In the genomic region with DNA sequence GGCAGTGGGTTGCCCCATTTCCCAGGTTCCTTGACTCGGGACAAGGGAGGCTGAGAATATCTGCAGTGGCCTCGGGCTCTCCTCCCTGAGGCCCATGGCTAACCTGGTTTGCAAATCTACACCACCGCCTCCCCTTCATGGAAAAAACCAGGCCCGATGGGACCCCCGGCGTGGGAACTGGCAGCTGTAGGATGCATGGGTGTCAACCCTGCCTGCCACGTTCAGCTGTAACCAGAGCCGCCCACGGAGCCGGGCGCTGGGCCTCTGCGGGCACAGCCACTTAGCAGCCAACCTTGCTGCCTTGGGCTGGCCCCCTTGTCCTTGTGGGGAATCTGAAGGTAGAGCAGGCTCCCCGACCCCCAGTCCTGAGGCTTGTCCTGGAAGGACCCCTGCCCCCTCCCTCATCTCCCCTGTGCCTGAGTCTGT, we compare ENCODE assay signal across 8 cellular contexts. TPM values are rescaled to one million over a fixed set of nuclear protein-coding genes. Genes with fewer than 3 reads are reported as not detected.
DNase-seq lines count a peak whose midpoint lies in the region; ATAC-seq and TF ChIP-seq lines count a peak whose summit lies in the region.

No MANE protein-coding gene starts in this region.

- peak overlapping the region; percentile 76 for H3K18ac ChIP-seq in neuronal stem cell (ENCODE audit: low read length)

- H4K91ac ChIP-seq in neuronal stem cell (ENCODE audit: low read depth, low read length, poor library complexity), result no peak overlapping the region

- no peak for ATAC-seq in HG03571 (IDR thresholded peaks at IDR 0.05; ENCODE audit: unreplicated experiment)

- peaks cover 6% of the 10 kb centered on the region for H3K4me1 Mint-ChIP-seq in endodermal cell

- no peak for DNase-seq in BE2C
- DNase-seq in Karpas-422, result no peak
- no peak for DNase-seq in endodermal cell
- DNase-seq in neuronal stem cell (ENCODE audit: low spot score), result no peak
- DNase-seq in activated CD4-positive, alpha-beta T cell treated with anti-CD3 and anti-CD28 coated beads, Interleukin-2, amount 50 U/mL, for 1 hour, result no peak
- no peak for DNase-seq in NCI-H82 treated with DMSO at 0.1 percent for 48 hours (lab: John Stamatoyannopoulos, UW; ENCODE audit: unreplicated experiment)
- DNase-seq in DMS114 treated with DMSO at 0.1 percent for 48 hours (lab: John Stamatoyannopoulos, UW; ENCODE audit: unreplicated experiment), result no peak

- H3K9me3 ChIP-seq in BE2C, result no peaks in the 10 kb centered on the region
- no peaks in the 10 kb centered on the region for H3K9me3 ChIP-seq in Karpas-422 (ENCODE audit: low read length)
- no peaks in the 10 kb centered on the region for H3K9me3 ChIP-seq in endodermal cell (ENCODE audit: control insufficient read depth, low read length)
- H3K9me3 ChIP-seq in neuronal stem cell (replicated peaks in 1 of 2; ENCODE audit: control insufficient read depth in 2 of 2, insufficient read depth in 1 of 2, low read depth in 1 of 2, low read length in 2 of 2), result no peaks in the 10 kb centered on the region

- H3K36me3 ChIP-seq in BE2C, result no peaks in the 10 kb centered on the region
- H3K36me3 ChIP-seq in Karpas-422 (ENCODE audit: insufficient read depth, low read length), result no peaks in the 10 kb centered on the region
- H3K36me3 ChIP-seq in endodermal cell (ENCODE audit: control insufficient read depth, insufficient read depth, low read length), result no peaks in the 10 kb centered on the region
- H3K36me3 ChIP-seq in neuronal stem cell (replicated peaks in 1 of 2; ENCODE audit: control insufficient read depth in 2 of 2, insufficient read depth in 2 of 2, low read length in 2 of 2), result no peaks in the 10 kb centered on the region

- peak overlapping the region; percentile 67 for H2BK5ac ChIP-seq in neuronal stem cell (ENCODE audit: low read length)

- H2AK5ac ChIP-seq in neuronal stem cell (ENCODE audit: low read depth, low read length), result peak overlapping the region; percentile 80

- peak overlapping the region; percentile 85 for H3K14ac ChIP-seq in neuronal stem cell (ENCODE audit: low read length)

- H2BK120ac ChIP-seq in neuronal stem cell (ENCODE audit: low read depth, low read length), result no peak overlapping the region

- peak overlapping the region; percentile 68 for H3K4me3 Mint-ChIP-seq in endodermal cell

- H3K9me3 Mint-ChIP-seq in endodermal cell, result no peaks in the 10 kb centered on the region

- H3K4me3 ChIP-seq in BE2C (ENCODE audit: low read depth, low read length), result peak overlapping the region; percentile 75
- peak overlapping the region; percentile 71; the same call in 1 of the 2 replicates for H3K4me3 ChIP-seq in Karpas-422 (ENCODE audit: low read length)
- H3K4me3 ChIP-seq in endodermal cell (ENCODE audit: low read length), result no peak overlapping the region
- peak overlapping the region in 1 of 2 donors; percentile 77 for H3K4me3 ChIP-seq in neuronal stem cell (ENCODE audit: low read length in 2 of 2)

- H3K36me3 Mint-ChIP-seq in endodermal cell (ENCODE audit: low read depth), result no peaks in the 10 kb centered on the region

- peak overlapping the region; percentile 47 for H3K23ac ChIP-seq in neuronal stem cell (ENCODE audit: low read depth, low read length, poor library complexity)

- H3K27ac ChIP-seq in Karpas-422 (ENCODE audit: low read length), result no peak overlapping the region; the same call in 1 of the 2 replicates
- no peak overlapping the region for H3K27ac ChIP-seq in endodermal cell (ENCODE audit: low read depth, low read length)
- no peak overlapping the region for H3K27ac ChIP-seq in neuronal stem cell (replicated peaks; ENCODE audit: low read length)

- H3K27me3 ChIP-seq in BE2C, result no peaks in the 10 kb centered on the region
- no peaks in the 10 kb centered on the region for H3K27me3 ChIP-seq in Karpas-422 (ENCODE audit: low read length)
- no peaks in the 10 kb centered on the region for H3K27me3 ChIP-seq in endodermal cell (ENCODE audit: control insufficient read depth, insufficient read depth, low read length, poor library complexity, severe bottlenecking)
- H3K27me3 ChIP-seq in neuronal stem cell (ENCODE audit: control insufficient read depth in 3 of 3, insufficient read depth in 3 of 3, low read depth in 1 of 3, low read length in 3 of 3), result peaks cover 0 to 23% (median 0%) of the 10 kb centered on the region in 3 experiments

- H2BK15ac ChIP-seq in neuronal stem cell (ENCODE audit: low read length), result no peak overlapping the region

- TF ChIP-seq CTCF in BE2C (IDR thresholded peaks at IDR 0.05; ENCODE audit: low read depth, low read length) (no peak), endodermal cell (conservative IDR thresholded peaks at IDR 0.05) (no peak)

- H3K4me1 ChIP-seq in BE2C (peaks cover 9% of the 10 kb centered on the region), Karpas-422 (ENCODE audit: low read length) (peaks cover 20% of the 10 kb centered on the region), endodermal cell (ENCODE audit: control insufficient read depth, insufficient read depth, low read length) (peaks cover 3% of the 10 kb centered on the region), neuronal stem cell (ENCODE audit: control insufficient read depth in 2 of 2, insufficient read depth in 1 of 2, low read depth in 1 of 2, low read length in 2 of 2) (peaks cover 8 to 11% of the 10 kb centered on the region in 2 donors)

- H2BK12ac ChIP-seq in neuronal stem cell (ENCODE audit: low read length), result peak overlapping the region; percentile 60

- peak overlapping the region; percentile 65; the same call in 1 of the 2 replicates for H3K9ac ChIP-seq in Karpas-422 (ENCODE audit: low read length)
- H3K9ac ChIP-seq in endodermal cell (ENCODE audit: extremely low read depth, low read length, poor library complexity, severe bottlenecking), result no peak overlapping the region
- H3K9ac ChIP-seq in neuronal stem cell (ENCODE audit: low read depth, low read length, poor library complexity), result no peak overlapping the region

- no peaks in the 10 kb centered on the region for H3K9me2 ChIP-seq in Karpas-422 (replicated peaks; ENCODE audit: insufficient read depth, low read length)

- 91 to 92% methylated on average over 10 to 13 of the region's 13 CpGs for WGBS in endodermal cell (ENCODE audit: insufficient coverage in 1 of 2, insufficient read length in 1 of 2), 2 experiments
- WGBS in neuronal stem cell (ENCODE audit: extremely low coverage in 2 of 2, insufficient read length in 2 of 2, insufficient replicate concordance in 1 of 2), 2 donors, result no CpG with 5 or more reads among the region's 13 CpGs

- peak overlapping the region; percentile 69 for H3K4me2 ChIP-seq in Karpas-422 (ENCODE audit: low read depth, low read length, poor library complexity, severe bottlenecking)
- no peak overlapping the region for H3K4me2 ChIP-seq in neuronal stem cell (ENCODE audit: insufficient read depth, low read length, poor library complexity, severe bottlenecking)

- peaks cover 2% of the 10 kb centered on the region for H3K27me3 Mint-ChIP-seq in endodermal cell (ENCODE audit: insufficient read depth)

- H3K79me1 ChIP-seq in neuronal stem cell (ENCODE audit: low read depth, low read length), result peaks cover 1% of the 10 kb centered on the region

- H4K20me1 ChIP-seq in Karpas-422 (ENCODE audit: insufficient read depth, low read depth, low read length), result peaks cover 22% of the 10 kb centered on the region; the same call in 1 of the 2 replicates

- H2AFZ ChIP-seq in Karpas-422 (ENCODE audit: low read length) (no peak overlapping the region), neuronal stem cell (ENCODE audit: low read length) (no peak overlapping the region)

- no peak overlapping the region for H4K8ac ChIP-seq in neuronal stem cell (ENCODE audit: low read depth, low read length)

- no peak overlapping the region for H3K4ac ChIP-seq in neuronal stem cell (ENCODE audit: low read length)

- H3K79me2 ChIP-seq in Karpas-422 (ENCODE audit: low read length), result no peaks in the 10 kb centered on the region

- H3K27ac Mint-ChIP-seq in endodermal cell, result no peak overlapping the region

RNA-seq across cellular contexts. Expression of a gene that starts 1.6 kb away (rescaled TPM):
- polyA plus RNA-seq in BE2C (2012; ENCODE audit: insufficient read depth, insufficient read length, low read depth), result 52.5 TPM
- total RNA-seq in Karpas-422 (2014; rRNA removed; shearing (Covaris generic); ENCODE audit: low replicate concordance), result 1.4 and 3.7 TPM in 2 replicates
- total RNA-seq in endodermal cell, result 10 to 100 TPM; 11.4 to 13.9 TPM
- polyA plus RNA-seq in endodermal cell (2013, experiment 1 of 2), result 7.5 TPM
- polyA plus RNA-seq in endodermal cell (2013, experiment 2 of 2), result 6.7 TPM
- 2.1 TPM for polyA plus RNA-seq in neuronal stem cell (2013, experiment 1 of 2)
- 2.0 TPM for polyA plus RNA-seq in neuronal stem cell (2013, experiment 2 of 2)
